Comparison of ENCODE assay signal across 12 cellular contexts in genomic region chr7:158847451-158847866, GRCh38. TPM values are rescaled to one million over a fixed set of nuclear protein-coding genes. Genes with fewer than 3 reads are reported as not detected.
DNase-seq lines count a peak whose midpoint lies in the region; ATAC-seq, FAIRE-seq and TF ChIP-seq lines count a peak whose summit lies in the region.
"Had no signal": no experiment of that assay in that cellular context is flagged by ENCODE, and none has a peak within 500 bp of the region (broad histone marks: within the 10 kb centered on the region; RNA-seq: fewer than 3 reads in every experiment).

No MANE protein-coding gene starts in this region.

- H4K20me1 ChIP-seq in Loucy (ENCODE audit: insufficient read depth, low read length, poor library complexity, severe bottlenecking), result no peaks in the 10 kb centered on the region
- H4K20me1 ChIP-seq: BLaER1 treated with 17β-estradiol and CSF1 and Interleukin-3, amounts not matched to agents 10 nM and 100 nM had no signal

- peaks cover 5% of the 10 kb centered on the region for H3K4me1 ChIP-seq in ACC112 (ENCODE audit: control insufficient read depth, insufficient read depth, low read length, unreplicated experiment)
- H3K4me1 ChIP-seq in Loucy (ENCODE audit: insufficient read depth, low read length, poor library complexity, severe bottlenecking), result peaks cover 3% of the 10 kb centered on the region

- no peak for FAIRE-seq in H54 (lab: Jason Lieb, UNC)

- H3K4me1 Mint-ChIP-seq in chondrocyte (ENCODE audit: low read depth), result peaks cover 11% of the 10 kb centered on the region

- H3K9me3 ChIP-seq in Loucy (ENCODE audit: insufficient read depth, low read depth, low read length), result peaks cover 10% of the 10 kb centered on the region

- ATAC-seq in HG02623 (IDR thresholded peaks at IDR 0.05; ENCODE audit: unreplicated experiment) (no peak), HG03039 (IDR thresholded peaks at IDR 0.05; ENCODE audit: unreplicated experiment) (no peak), GM19463 (IDR thresholded peaks at IDR 0.05; ENCODE audit: unreplicated experiment) (no peak)
- ATAC-seq: WTC11 had no signal

- no peaks in the 10 kb centered on the region for H3K79me2 ChIP-seq in ACC112 (ENCODE audit: control insufficient read depth, insufficient read depth, low read length, unreplicated experiment)
- no peaks in the 10 kb centered on the region for H3K79me2 ChIP-seq in Loucy (ENCODE audit: insufficient read depth, low read length)

- H3K9me2 ChIP-seq in Loucy (replicated peaks; ENCODE audit: low read depth, low read length), result no peaks in the 10 kb centered on the region

- peaks cover 2% of the 10 kb centered on the region for H3K9me3 Mint-ChIP-seq in chondrocyte (ENCODE audit: low read depth)

- TF ChIP-seq CTCF in Loucy (conservative IDR thresholded peaks at IDR 0.05; ENCODE audit: low read length) (no peak), chondrocyte (IDR thresholded peaks at IDR 0.05) (no peak)

- H3K4me3 ChIP-seq in ACC112 (ENCODE audit: low read depth, low read length) (peak overlapping the region; percentile 34), Loucy (ENCODE audit: low read length, poor library complexity, severe bottlenecking) (peak overlapping the region; percentile 6)
- H3K4me3 ChIP-seq: BLaER1 treated with 17β-estradiol and CSF1 and Interleukin-3, amounts not matched to agents 10 nM and 100 nM had no signal

- H3K36me3 Mint-ChIP-seq in chondrocyte (ENCODE audit: low read depth), result no peaks in the 10 kb centered on the region

- DNase-seq in chondrocyte (ENCODE audit: low spot score), result no peak
- DNase-seq in myocyte (ENCODE audit: low read depth), result peak; percentile 18
- no peak for DNase-seq in H54 (ENCODE audit: insufficient read length, low spot score)
- DNase-seq: cerebellar nuclear complex, MV-4-11 had no signal

- no peak overlapping the region for H2AFZ ChIP-seq in ACC112 (ENCODE audit: low read length, unreplicated experiment)
- H2AFZ ChIP-seq in Loucy (ENCODE audit: low read length), result no peak overlapping the region

- H3K27me3 Mint-ChIP-seq in chondrocyte (ENCODE audit: low read depth), result no peaks in the 10 kb centered on the region

- no peak overlapping the region for H3K9ac ChIP-seq in Loucy (ENCODE audit: low read depth, low read length, poor library complexity, severe bottlenecking)
- H3K9ac ChIP-seq: BLaER1 treated with 17β-estradiol and CSF1 and Interleukin-3, amounts not matched to agents 10 nM and 100 nM had no signal

- no peak for TF ChIP-seq POLR2A in H54 (IDR thresholded peaks at IDR 0.05; ENCODE audit: low read depth, low read length)

- no peaks in the 10 kb centered on the region for H3F3A ChIP-seq in Loucy (ENCODE audit: low read depth)

- H3K36me3 ChIP-seq in ACC112 (ENCODE audit: insufficient read depth, low read length) (no peaks in the 10 kb centered on the region), Loucy (ENCODE audit: insufficient read depth, low read length) (no peaks in the 10 kb centered on the region)

- peak overlapping the region; percentile 82 for H3K27ac Mint-ChIP-seq in chondrocyte (ENCODE audit: unreplicated experiment)
- H3K27ac Mint-ChIP-seq: WTC11 had no signal

- H3K27me3 ChIP-seq in ACC112 (ENCODE audit: insufficient read depth, low read length), result no peaks in the 10 kb centered on the region
- H3K27me3 ChIP-seq in Loucy (ENCODE audit: insufficient read depth, low read length, poor library complexity, severe bottlenecking), result no peaks in the 10 kb centered on the region
- H3K27me3 ChIP-seq: BLaER1 treated with 17β-estradiol and CSF1 and Interleukin-3, amounts not matched to agents 10 nM and 100 nM had no signal

- H3K4me3 Mint-ChIP-seq in chondrocyte (ENCODE audit: unreplicated experiment), result peak overlapping the region; percentile 13
- H3K4me3 Mint-ChIP-seq: WTC11 had no signal

- peak overlapping the region; percentile 35 for H3K4me2 ChIP-seq in Loucy (ENCODE audit: low read depth, low read length, poor library complexity, severe bottlenecking)

- H3K27ac ChIP-seq in ACC112 (ENCODE audit: low read depth, low read length), result no peak overlapping the region
- H3K27ac ChIP-seq: BLaER1 treated with 17β-estradiol and CSF1 and Interleukin-3, amounts not matched to agents 10 nM and 100 nM had no signal

RNA-seq across cellular contexts. Expression of gene DYNC2I1, which starts 8.9 kb away (rescaled TPM):
- total RNA-seq in chondrocyte, result 17.6 to 25.4 TPM (median 18.9 TPM) in 3 replicates
- total RNA-seq in myocyte, result 9.2 and 9.6 TPM in 2 replicates
- polyA plus RNA-seq in myocyte (2012), result 14.1 TPM

RNA-seq across cellular contexts. Expression of gene ESYT2, which starts 18.1 kb away (rescaled TPM):
- 87.4 to 108 TPM (median 104 TPM) in 3 replicates for total RNA-seq in chondrocyte
- 115 and 137 TPM in 2 replicates for total RNA-seq in myocyte
- polyA plus RNA-seq in myocyte (2012), result 44.0 TPM
